3 cellular contexts compared by ENCODE assay signal in genomic region chr16:32945311-32945710, GRCh38.
A peak's percentile ranks its signal among the peaks of the same experiment; 100 is the strongest.
DNase-seq lines count a peak whose midpoint lies in the region; ATAC-seq and TF ChIP-seq lines count a peak whose summit lies in the region.
"Not testable (repeated sequence)": the region's sequence is repeated elsewhere in the genome, so short reads cannot be mapped to it uniquely, and the experiment has no call there.

No MANE protein-coding gene starts in this region.

- not testable (repeated sequence) for TF ChIP-seq POLR2A in spleen (IDR thresholded peaks at IDR 0.05)

- H3K9me3 ChIP-seq in spleen: peaks cover 0 to 30% (median 6%) of the 10 kb centered on the region in 8 donors

- intact Hi-C loops in Right ventricle myocardium inferior (cut with DNase I); cardiac septum (cut with DNase I); spleen (cut with DNase I; ENCODE audit: low total_unique reads): not testable (repeated sequence)

- not testable (repeated sequence) for ATAC-seq in Right ventricle myocardium inferior

- not testable (repeated sequence) for H3K4me3 ChIP-seq in spleen

- not testable (repeated sequence) for H3K4me1 ChIP-seq in spleen

- H3K36me3 ChIP-seq in spleen: not testable (repeated sequence)

- not testable (repeated sequence) for TF ChIP-seq CTCF in spleen (IDR thresholded peaks at IDR 0.05 in 8 of 11, conservative IDR thresholded peaks at IDR 0.05 in 3 of 11)

- not testable (repeated sequence) for H3K27ac ChIP-seq in spleen

- 76 to 92% (median 81%) methylated on average over 5 to 6 of the region's 7 CpGs for WGBS in spleen, 5 donors

- not testable (repeated sequence) for H3K27me3 ChIP-seq in spleen (replicated peaks in 1 of 7)

- DNase-seq in Right ventricle myocardium inferior (ENCODE audit: missing footprints) (peak; percentile 41), cardiac septum (ENCODE audit: low spot score) (peak; percentile 22), spleen (peak; percentile 53)
